16 cellular contexts compared by ENCODE assay signal in genomic region chr1:29626066-29626465, GRCh38.
DNase-seq lines count a peak whose midpoint lies in the region; TF ChIP-seq lines count a peak whose summit lies in the region.
"Had no signal": no experiment of that assay in that cellular context is flagged by ENCODE, and none has a peak within 500 bp of the region (broad histone marks: within the 10 kb centered on the region; RNA-seq: fewer than 3 reads in every experiment).

No MANE protein-coding gene starts in this region.

- DNase-seq in NCI-H2196 treated with DMSO at 0.1 percent for 48 hours (lab: John Stamatoyannopoulos, UW; ENCODE audit: unreplicated experiment) (peak; percentile 5), NCI-H2196 (lab: John Stamatoyannopoulos, UW; ENCODE audit: unreplicated experiment) (no peak), endodermal cell (peak; percentile 22), neuronal stem cell (ENCODE audit: low spot score) (no peak), NCI-H1417 treated with DMSO at 0.1 percent for 48 hours (lab: John Stamatoyannopoulos, UW) (no peak), activated gamma-delta T cell (lab: John Stamatoyannopoulos, UW) (no peak)
- no peak for DNase-seq in activated effector memory CD4-positive, alpha-beta T cell treated with Interleukin-2 at 50 U/mL for 16 hours
- DNase-seq: AML-193; Caco-2; CD4-positive, alpha-beta T cell; GM23248 had no signal

- H3K4me3 ChIP-seq in endodermal cell (ENCODE audit: low read length), result no peak overlapping the region
- H3K4me3 ChIP-seq in neuronal stem cell (ENCODE audit: low read length in 2 of 2), result no peak overlapping the region
- H3K4me3 ChIP-seq: A549, GM23248, HAP-1 had no signal

- no peak overlapping the region for H3K23ac ChIP-seq in neuronal stem cell (ENCODE audit: low read depth, low read length, poor library complexity)

- H4K8ac ChIP-seq in neuronal stem cell (ENCODE audit: low read depth, low read length), result no peak overlapping the region

- H3K4me1 ChIP-seq in endodermal cell (ENCODE audit: control insufficient read depth, insufficient read depth, low read length) (no peaks in the 10 kb centered on the region), neuronal stem cell (ENCODE audit: control insufficient read depth in 2 of 2, insufficient read depth in 1 of 2, low read depth in 1 of 2, low read length in 2 of 2) (no peaks in the 10 kb centered on the region)
- H3K4me1 ChIP-seq: A549, Caco-2, HAP-1 had no signal

- H3K14ac ChIP-seq in neuronal stem cell (ENCODE audit: low read length), result peak overlapping the region; percentile 17

- H2AK5ac ChIP-seq in neuronal stem cell (ENCODE audit: low read depth, low read length), result no peak overlapping the region

- H3K9ac ChIP-seq in endodermal cell (ENCODE audit: extremely low read depth, low read length, poor library complexity, severe bottlenecking) (no peak overlapping the region), neuronal stem cell (ENCODE audit: low read depth, low read length, poor library complexity) (peak overlapping the region; percentile 24)
- H3K9ac ChIP-seq: GM23248 had no signal

- no peak overlapping the region for H4K91ac ChIP-seq in neuronal stem cell (ENCODE audit: low read depth, low read length, poor library complexity)

- no peak overlapping the region for H3K27ac Mint-ChIP-seq in endodermal cell
- H3K27ac Mint-ChIP-seq: CD4-positive, alpha-beta T cell had no signal

- TF ChIP-seq RAD21 in Ishikawa (IDR thresholded peaks at IDR 0.05; ENCODE audit: low read depth), result no peak

- no peaks in the 10 kb centered on the region for H3K36me3 Mint-ChIP-seq in endodermal cell (ENCODE audit: low read depth)

- no peak overlapping the region for H2BK120ac ChIP-seq in neuronal stem cell (ENCODE audit: low read depth, low read length)

- no peaks in the 10 kb centered on the region for H3K4me1 Mint-ChIP-seq in endodermal cell

- no peak overlapping the region for H2BK15ac ChIP-seq in neuronal stem cell (ENCODE audit: low read length)

- no peak overlapping the region for H2BK5ac ChIP-seq in neuronal stem cell (ENCODE audit: low read length)

- no peak overlapping the region for H2BK12ac ChIP-seq in neuronal stem cell (ENCODE audit: low read length)

- no peak; the same call in 1 of the 2 replicates for TF ChIP-seq EP300 in Ishikawa (IDR thresholded peaks at IDR 0.05; ENCODE audit: borderline replicate concordance)

- 90 to 100% methylated on average over 1 to 7 of the region's 8 CpGs for WGBS in endodermal cell (ENCODE audit: insufficient coverage in 1 of 2, insufficient read length in 1 of 2), 2 experiments
- no CpG with 5 or more reads among the region's 8 CpGs for whole genome bisulfite sequencing in neuronal stem cell (ENCODE audit: extremely low coverage in 2 of 2, insufficient read length in 2 of 2, insufficient replicate concordance in 1 of 2), 2 donors

- peaks cover 9% of the 10 kb centered on the region for H3K27me3 Mint-ChIP-seq in endodermal cell (ENCODE audit: insufficient read depth)

- H3K27me3 ChIP-seq in endodermal cell (ENCODE audit: control insufficient read depth, insufficient read depth, low read length, poor library complexity, severe bottlenecking) (peaks cover 4% of the 10 kb centered on the region), neuronal stem cell (ENCODE audit: control insufficient read depth in 3 of 3, insufficient read depth in 3 of 3, low read depth in 1 of 3, low read length in 3 of 3) (no peaks in the 10 kb centered on the region)

- no peaks in the 10 kb centered on the region for H3K79me1 ChIP-seq in neuronal stem cell (ENCODE audit: low read depth, low read length)

- no peak overlapping the region for H2AFZ ChIP-seq in neuronal stem cell (ENCODE audit: low read length)
- H2AFZ ChIP-seq: GM23248 had no signal

- H3K36me3 ChIP-seq in endodermal cell (ENCODE audit: control insufficient read depth, insufficient read depth, low read length), result no peaks in the 10 kb centered on the region
- H3K36me3 ChIP-seq in neuronal stem cell (replicated peaks in 1 of 2; ENCODE audit: control insufficient read depth in 2 of 2, insufficient read depth in 2 of 2, low read length in 2 of 2), result no peaks in the 10 kb centered on the region
- H3K36me3 ChIP-seq: HAP-1 had no signal

- no peak overlapping the region for H3K4ac ChIP-seq in neuronal stem cell (ENCODE audit: low read length)

- H3K27ac ChIP-seq in endodermal cell (ENCODE audit: low read depth, low read length) (no peak overlapping the region), neuronal stem cell (replicated peaks; ENCODE audit: low read length) (no peak overlapping the region)
- H3K27ac ChIP-seq: 22Rv1, A549, C4-2B, GM23248 had no signal

- H3K9me3 ChIP-seq in endodermal cell (ENCODE audit: control insufficient read depth, low read length) (no peaks in the 10 kb centered on the region), neuronal stem cell (replicated peaks in 1 of 2; ENCODE audit: control insufficient read depth in 2 of 2, insufficient read depth in 1 of 2, low read depth in 1 of 2, low read length in 2 of 2) (no peaks in the 10 kb centered on the region)
- H3K9me3 ChIP-seq: A549, Caco-2, HAP-1 had no signal

- no peaks in the 10 kb centered on the region for H3K9me3 Mint-ChIP-seq in endodermal cell
- H3K9me3 Mint-ChIP-seq: CD4-positive, alpha-beta T cell had no signal

- no peak overlapping the region for H3K4me3 Mint-ChIP-seq in endodermal cell
- H3K4me3 Mint-ChIP-seq: CD4-positive, alpha-beta T cell had no signal

- no peak for TF ChIP-seq CTCF in endodermal cell (conservative IDR thresholded peaks at IDR 0.05)

- H3K18ac ChIP-seq in neuronal stem cell (ENCODE audit: low read length), result peak overlapping the region; percentile 3

- no peak overlapping the region for H3K4me2 ChIP-seq in neuronal stem cell (ENCODE audit: insufficient read depth, low read length, poor library complexity, severe bottlenecking)
- H3K4me2 ChIP-seq: A549 had no signal

TF ChIP-seq in Ishikawa, 13 proteins besides CTCF, POLR2A, EP300 and RAD21:
- TF ChIP-seq CEBPB (IDR thresholded peaks at IDR 0.05), result no peak
- no peak for TF ChIP-seq USF1 (IDR thresholded peaks at IDR 0.05)
- TF ChIP-seq EGR1 (IDR thresholded peaks at IDR 0.05), result no peak
- no peak for TF ChIP-seq ZBTB7A (IDR thresholded peaks at IDR 0.05; ENCODE audit: low read depth)
- peak; percentile 50; the same call in 1 of the 2 replicates for TF ChIP-seq NFIC (IDR thresholded peaks at IDR 0.05)
- TF ChIP-seq TAF1 (IDR thresholded peaks at IDR 0.05; ENCODE audit: low read depth), result no peak

Comparison
In these comparisons a context has a peak if more than half of its experiments do, and no peak if none do; other contexts are left out.
1. DNase-seq: peak in NCI-H2196 treated with DMSO at 0.1 percent for 48 hours (single experiment) and endodermal cell (single experiment); none in NCI-H2196 (single experiment), neuronal stem cell (single experiment), activated effector memory CD4-positive, alpha-beta T cell treated with Interleukin-2 at 50 U/mL for 16 hours (single experiment), NCI-H1417 treated with DMSO at 0.1 percent for 48 hours (single experiment) and activated gamma-delta T cell (single experiment).